15 cellular contexts compared by ENCODE assay signal in genomic region chr2:33437297-33437696, GRCh38. TPM values are rescaled to one million over a fixed set of nuclear protein-coding genes. Genes with fewer than 3 reads are reported as not detected.
DNase-seq lines count a peak whose midpoint lies in the region; ATAC-seq and TF ChIP-seq lines count a peak whose summit lies in the region.
"Had no signal": no experiment of that assay in that cellular context is flagged by ENCODE, and none has a peak within 500 bp of the region (broad histone marks: within the 10 kb centered on the region; RNA-seq: fewer than 3 reads in every experiment).

No MANE protein-coding gene starts in this region.

- H3K9me3 ChIP-seq in lower lobe of right lung: no peaks in the 10 kb centered on the region

- H3K4me1 Mint-ChIP-seq in type B pancreatic cell (ENCODE audit: unreplicated experiment): no peaks in the 10 kb centered on the region
- H3K4me1 Mint-ChIP-seq: naive thymus-derived CD8-positive, alpha-beta T cell; stimulated activated naive CD8-positive, alpha-beta T cell treated with anti-CD3 and anti-CD28 coated beads, Interleukin-15, amount 100 ng/mL, for 72 hours had no signal

- TF ChIP-seq CTCF in AG09309 (IDR thresholded peaks at IDR 0.05; ENCODE audit: control insufficient read depth, insufficient read depth, low read depth, low read length, missing control alignments): no peak
- TF ChIP-seq CTCF in cardiac fibroblast (IDR thresholded peaks at IDR 0.05; ENCODE audit: low read depth, low read length): no peak
- TF ChIP-seq CTCF in lower lobe of right lung (IDR thresholded peaks at IDR 0.05): no peak
- no peak for TF ChIP-seq CTCF in type B pancreatic cell (conservative IDR thresholded peaks at IDR 0.05)

- no peaks in the 10 kb centered on the region for H3K36me3 Mint-ChIP-seq in type B pancreatic cell
- H3K36me3 Mint-ChIP-seq: brain; CD14-positive monocyte; naive thymus-derived CD8-positive, alpha-beta T cell had no signal

- peak; percentile 88 for DNase-seq in AG09309 (ENCODE audit: low read depth)
- DNase-seq in LHCN-M2 (ENCODE audit: low read depth): peak; percentile 98
- DNase-seq in cardiac fibroblast (ENCODE audit: low read depth in 2 of 2): peak; percentile 87 to 89
- no peak for DNase-seq in lower lobe of right lung
- no peak for DNase-seq in type B pancreatic cell (ENCODE audit: extremely low spot score, unreplicated experiment)
- no peak for DNase-seq in stimulated activated CD4-positive, alpha-beta T cell treated with anti-CD3 and anti-CD28 coated beads, Interleukin-2, amount 100 ng/mL, for 48 hours
- no peak for DNase-seq in HPDE6-E6E7 (ENCODE audit: extremely low spot score)
- DNase-seq: activated CD8-positive, alpha-beta T cell treated with anti-CD3 and anti-CD28 coated beads for 36 hours; Karpas-422; naive thymus-derived CD8-positive, alpha-beta T cell; NCI-H345; stimulated activated naive CD8-positive, alpha-beta T cell treated with anti-CD3 and anti-CD28 coated beads, Interleukin-15, amount 100 ng/mL, for 72 hours had no signal

- no peak for ATAC-seq in lower lobe of right lung
- ATAC-seq in HG02610 (IDR thresholded peaks at IDR 0.05; ENCODE audit: unreplicated experiment): no peak
- ATAC-seq: activated CD8-positive, alpha-beta T cell treated with anti-CD3 and anti-CD28 coated beads for 36 hours; naive thymus-derived CD8-positive, alpha-beta T cell; stimulated activated naive CD8-positive, alpha-beta T cell treated with anti-CD3 and anti-CD28 coated beads, Interleukin-15, amount 100 ng/mL, for 72 hours had no signal

- peaks cover 13% of the 10 kb centered on the region for H3K4me1 ChIP-seq in lower lobe of right lung

- no peaks in the 10 kb centered on the region for H3K36me3 ChIP-seq in lower lobe of right lung

- H3K27me3 Mint-ChIP-seq in type B pancreatic cell: peaks cover 6% of the 10 kb centered on the region
- H3K27me3 Mint-ChIP-seq: brain had no signal

- no peaks in the 10 kb centered on the region for H3K9me3 Mint-ChIP-seq in type B pancreatic cell
- H3K9me3 Mint-ChIP-seq: activated CD8-positive, alpha-beta T cell treated with anti-CD3 and anti-CD28 coated beads for 36 hours; brain; naive thymus-derived CD8-positive, alpha-beta T cell; stimulated activated naive CD8-positive, alpha-beta T cell treated with anti-CD3 and anti-CD28 coated beads, Interleukin-15, amount 100 ng/mL, for 72 hours had no signal

- no peak overlapping the region for H3K27ac Mint-ChIP-seq in type B pancreatic cell
- H3K27ac Mint-ChIP-seq: activated CD8-positive, alpha-beta T cell treated with anti-CD3 and anti-CD28 coated beads for 36 hours; brain; CD14-positive monocyte; naive thymus-derived CD8-positive, alpha-beta T cell; stimulated activated naive CD8-positive, alpha-beta T cell treated with anti-CD3 and anti-CD28 coated beads, Interleukin-15, amount 100 ng/mL, for 72 hours had no signal

- intact Hi-C loops in lower lobe of right lung (cut with DNase I): no loop called here

- no peaks in the 10 kb centered on the region for H3K27me3 ChIP-seq in lower lobe of right lung (ENCODE audit: low read depth)

- no peak overlapping the region for H3K4me3 Mint-ChIP-seq in type B pancreatic cell
- H3K4me3 Mint-ChIP-seq: activated CD8-positive, alpha-beta T cell treated with anti-CD3 and anti-CD28 coated beads for 36 hours; brain; naive thymus-derived CD8-positive, alpha-beta T cell; stimulated activated naive CD8-positive, alpha-beta T cell treated with anti-CD3 and anti-CD28 coated beads, Interleukin-15, amount 100 ng/mL, for 72 hours had no signal

- H3K27ac ChIP-seq in lower lobe of right lung: peak overlapping the region; percentile 25

- H3K4me3 ChIP-seq in AG09309 (ENCODE audit: control insufficient read depth, low read depth, low read length) (no peak overlapping the region), cardiac fibroblast (replicated peaks in 1 of 2; ENCODE audit: low read depth in 2 of 2, low read length in 2 of 2) (peak overlapping the region in 1 of 2 donors; percentile 29), lower lobe of right lung (no peak overlapping the region)

RNA-seq across cellular contexts. Expression of gene RASGRP3, which starts 39.2 kb away (rescaled TPM):
- total RNA-seq in LHCN-M2 (2014; rRNA removed) (6.1 and 9.4 TPM in 2 replicates), lower lobe of right lung (13.7 TPM), type B pancreatic cell (ENCODE audit: low replicate concordance) (0.94 and 1.1 TPM in 2 replicates)
- polyA plus RNA-seq in LHCN-M2 (2012): 2.7 TPM

Comparison
In these comparisons a context has a peak if more than half of its experiments do, and no peak if none do; other contexts are left out.
1. DNase-seq: peak in AG09309 (single experiment), LHCN-M2 (single experiment) and cardiac fibroblast (2 of 2); none in lower lobe of right lung (single experiment), type B pancreatic cell (single experiment), stimulated activated CD4-positive, alpha-beta T cell treated with anti-CD3 and anti-CD28 coated beads, Interleukin-2, amount 100 ng/mL, for 48 hours (0 of 2) and HPDE6-E6E7 (single experiment).